8 cellular contexts compared by ENCODE assay signal in the genomic region with DNA sequence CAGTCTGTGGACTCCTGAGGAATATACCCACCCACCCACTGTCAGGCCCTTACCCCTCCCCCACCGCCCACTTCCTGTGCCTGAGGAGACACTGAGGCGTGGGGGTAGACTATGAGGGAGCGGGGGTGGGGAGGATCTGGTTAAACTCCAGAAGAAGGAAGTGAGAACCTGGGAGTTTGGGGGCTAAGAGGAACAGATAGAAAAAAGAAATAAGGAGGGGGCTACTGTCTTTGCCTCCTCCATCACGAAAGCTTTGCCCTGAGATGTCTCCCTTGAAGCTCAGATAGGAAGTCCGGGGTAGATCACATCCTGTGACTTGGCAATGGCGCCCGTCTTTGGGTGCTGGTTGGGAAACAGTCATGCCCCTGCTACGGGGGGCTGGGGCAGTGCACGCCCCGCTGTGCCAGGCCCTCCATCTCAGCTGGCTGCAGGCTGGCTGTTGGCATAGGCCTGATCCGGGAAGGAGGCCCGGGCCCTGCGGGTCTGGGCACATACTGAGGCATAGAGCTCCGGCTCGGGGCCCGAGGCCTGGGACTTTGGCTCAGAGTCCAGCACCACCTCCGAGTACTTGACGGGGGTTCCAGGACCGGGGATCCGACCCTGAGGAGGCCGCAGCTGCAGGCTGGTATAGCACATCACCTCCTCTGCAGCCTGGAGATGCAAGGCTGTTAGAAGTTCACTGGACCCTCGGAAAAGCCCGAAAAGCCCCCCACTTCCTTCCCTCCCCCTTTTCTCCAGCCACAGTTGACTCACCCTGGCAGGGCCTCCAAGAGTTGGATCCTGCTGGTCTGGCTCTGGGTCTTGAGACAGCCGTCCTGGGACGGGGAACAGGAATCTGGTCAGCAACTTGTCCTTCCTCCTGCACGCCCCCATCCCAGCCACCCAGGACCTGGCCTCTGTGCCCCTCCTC. TPM values are rescaled to one million over a fixed set of nuclear protein-coding genes. Genes with fewer than 3 reads are reported as not detected.
DNase-seq lines count a peak whose midpoint lies in the region; ATAC-seq, FAIRE-seq and TF ChIP-seq lines count a peak whose summit lies in the region.

No MANE protein-coding gene starts in this region.

- no peaks in the 10 kb centered on the region for H3K27me3 Mint-ChIP-seq in central memory CD8-positive, alpha-beta T cell

- peak overlapping the region; percentile 80 for H3K27ac Mint-ChIP-seq in central memory CD8-positive, alpha-beta T cell (ENCODE audit: low read depth)

- no peak for TF ChIP-seq CTCF in GM12875 (IDR thresholded peaks at IDR 0.05; ENCODE audit: borderline replicate concordance, insufficient read depth, low read depth, low read length)

- DNase-seq in SKM-1 treated with dmso at 0.1 percent for 144 hours (lab: John Stamatoyannopoulos, UW; ENCODE audit: unreplicated experiment) = peak; percentile 24
- DNase-seq in central memory CD8-positive, alpha-beta T cell (ENCODE audit: low spot score in 2 of 2) = no peak
- peak; percentile 43 for DNase-seq in stimulated activated CD4-positive, alpha-beta T cell treated with anti-CD3 and anti-CD28 coated beads, Interleukin-12 subunit alpha, Interleukin-12 subunit beta, amount 100 ng/mL, for 4 hours
- DNase-seq in SW 1271 (lab: John Stamatoyannopoulos, UW) = no peak
- DNase-seq in GM12892 (ENCODE audit: insufficient read length) = no peak

- no peak for TF ChIP-seq POLR2A in GM12892 (IDR thresholded peaks at IDR 0.05; ENCODE audit: low read depth, low read length)

- peak overlapping the region; percentile 90 for H3K4me3 Mint-ChIP-seq in central memory CD8-positive, alpha-beta T cell

- peak overlapping the region; percentile 75 for H3K4me3 ChIP-seq in GM12875 (ENCODE audit: low read depth, low read length)

- no peak for ATAC-seq in central memory CD8-positive, alpha-beta T cell (replicated peaks; ENCODE audit: extremely low read depth, poor library complexity, severe bottlenecking)
- ATAC-seq in GM21381 (IDR thresholded peaks at IDR 0.05; ENCODE audit: unreplicated experiment) (no peak), HG03045 (IDR thresholded peaks at IDR 0.05; ENCODE audit: unreplicated experiment) (no peak)

- H3K4me1 Mint-ChIP-seq in central memory CD8-positive, alpha-beta T cell = peaks cover 45% of the 10 kb centered on the region

- H3K36me3 Mint-ChIP-seq in central memory CD8-positive, alpha-beta T cell (ENCODE audit: insufficient read depth) = peaks cover 24% of the 10 kb centered on the region

- no peak for FAIRE-seq in GM12892 (lab: Jason Lieb, UNC)

- H3K9me3 Mint-ChIP-seq in central memory CD8-positive, alpha-beta T cell = no peaks in the 10 kb centered on the region

RNA-seq across cellular contexts. Expression of gene SIT1, which starts 1.0 kb away (rescaled TPM):
- polyA plus RNA-seq in GM12892 (2012; ENCODE audit: missing spikeins) = 24.3 TPM

RNA-seq across cellular contexts. Expression of gene RMRP, which starts 8.1 kb away (rescaled TPM):
- polyA plus RNA-seq in GM12892 (2012; ENCODE audit: missing spikeins) = not detected

RNA-seq across cellular contexts. Expression of gene CCDC107, which starts 8.4 kb away (rescaled TPM):
- polyA plus RNA-seq in GM12892 (2012; ENCODE audit: missing spikeins) = 12.7 TPM

RNA-seq across cellular contexts. Expression of gene ARHGEF39, which starts 15.3 kb away (rescaled TPM):
- 8.6 TPM for polyA plus RNA-seq in GM12892 (2012; ENCODE audit: missing spikeins)

RNA-seq across cellular contexts. Expression of gene CA9, which starts 24.0 kb away (rescaled TPM):
- 2.0 TPM for polyA plus RNA-seq in GM12892 (2012; ENCODE audit: missing spikeins)

Comparison
In these comparisons a context has a peak if more than half of its experiments do, and no peak if none do; other contexts are left out.
1. DNase-seq: peak in SKM-1 treated with dmso at 0.1 percent for 144 hours (single experiment) and stimulated activated CD4-positive, alpha-beta T cell treated with anti-CD3 and anti-CD28 coated beads, Interleukin-12 subunit alpha, Interleukin-12 subunit beta, amount 100 ng/mL, for 4 hours (single experiment); none in central memory CD8-positive, alpha-beta T cell (0 of 2), SW 1271 (0 of 2) and GM12892 (single experiment).